Comparison of ENCODE assay signal across 8 cellular contexts in genomic region chrX:154389812-154390747, GRCh38. TPM values are rescaled to one million over a fixed set of nuclear protein-coding genes. Genes with fewer than 3 reads are reported as not detected.
DNase-seq lines count a peak whose midpoint lies in the region; ATAC-seq and TF ChIP-seq lines count a peak whose summit lies in the region.
"Not testable (repeated sequence)": the region's sequence is repeated elsewhere in the genome, so short reads cannot be mapped to it uniquely, and the experiment has no call there.

No MANE protein-coding gene starts in this region.

- H3K27ac ChIP-seq in aorta (ENCODE audit: low read depth in 1 of 2, low read length in 2 of 2) = not testable (repeated sequence)

- not testable (repeated sequence) for H3K9me3 ChIP-seq in mucosa of descending colon; aorta (ENCODE audit: control insufficient read depth, low read length)

- H3K36me3 ChIP-seq in mucosa of descending colon (ENCODE audit: low read depth); aorta (ENCODE audit: control insufficient read depth in 1 of 2, insufficient read depth in 2 of 2, low read length in 1 of 2): not testable (repeated sequence)

- H3K4me3 Mint-ChIP-seq in effector memory CD8-positive, alpha-beta T cell = not testable (repeated sequence)

- intact Hi-C loops in mucosa of descending colon (cut with DNase I, micrococcal nuclease); aorta (cut with DNase I): not testable (repeated sequence)

- not testable (repeated sequence) for H3K4me1 ChIP-seq in mucosa of descending colon (ENCODE audit: low read depth); aorta (ENCODE audit: control insufficient read depth in 1 of 2, insufficient read depth in 2 of 2, low read length in 2 of 2)

- not testable (repeated sequence) for DNase-seq in effector memory CD8-positive, alpha-beta T cell; mucosa of descending colon; aorta

- TF ChIP-seq CTCF in mucosa of descending colon (IDR thresholded peaks at IDR 0.05) = not testable (repeated sequence)

- not testable (repeated sequence) for H3K9me3 Mint-ChIP-seq in effector memory CD8-positive, alpha-beta T cell

- H3K27ac Mint-ChIP-seq in effector memory CD8-positive, alpha-beta T cell = not testable (repeated sequence)

- not testable (repeated sequence) for H3K4me3 ChIP-seq in mucosa of descending colon; aorta (ENCODE audit: low read length in 2 of 2)

- peak; percentile 64 for ATAC-seq in GM18517 (IDR thresholded peaks at IDR 0.05; ENCODE audit: unreplicated experiment)
- ATAC-seq in GM21367 (IDR thresholded peaks at IDR 0.05; ENCODE audit: unreplicated experiment) = peak; percentile 66
- peak; percentile 54 for ATAC-seq in HG02840 (IDR thresholded peaks at IDR 0.05; ENCODE audit: low FRiP score, unreplicated experiment)
- ATAC-seq in HG03432 (IDR thresholded peaks at IDR 0.05; ENCODE audit: unreplicated experiment) = peak; percentile 75
- peak; percentile 74 to 78 for ATAC-seq in activated CD4-positive, CD25-positive, alpha-beta regulatory T cell treated with anti-CD3 and anti-CD28 coated beads, Interleukin-2, amount 50 U/mL, for 24 hours
- ATAC-seq in effector memory CD8-positive, alpha-beta T cell (replicated peaks) = peak; percentile 59
- peak; percentile 87 for ATAC-seq in mucosa of descending colon
- peak; percentile 89 for ATAC-seq in aorta (ENCODE audit: low FRiP score)

- H3K36me3 Mint-ChIP-seq in effector memory CD8-positive, alpha-beta T cell (ENCODE audit: insufficient read depth) = not testable (repeated sequence)

- H3K4me1 Mint-ChIP-seq in effector memory CD8-positive, alpha-beta T cell (ENCODE audit: low read depth in 2 of 2) = not testable (repeated sequence)

- not testable (repeated sequence) for H3K27me3 Mint-ChIP-seq in effector memory CD8-positive, alpha-beta T cell

- 1 to 65% methylated on average over 6 to 30 of the region's 121 CpGs for WGBS in aorta, 2 donors

- not testable (repeated sequence) for H3K27me3 ChIP-seq in aorta (ENCODE audit: control insufficient read depth in 1 of 2, insufficient read depth in 2 of 2, low read length in 1 of 2)

RNA-seq across cellular contexts. Expression of gene RPL10, which starts 8.1 kb away (rescaled TPM):
- total RNA-seq in mucosa of descending colon = 1,000 to 10,000 TPM; 2,179 to 2,606 (median 2,424) TPM
- total RNA-seq in aorta = 1,000 to 10,000 TPM; 2,525 to 2,861 TPM
- polyA plus RNA-seq in aorta = 1,000 to 10,000 TPM; 7,028 to 7,505 TPM

RNA-seq across cellular contexts. Expression of gene EMD, which starts 11.0 kb away (rescaled TPM):
- total RNA-seq in mucosa of descending colon = 10 to 100 TPM; 32.3 to 73.0 (median 41.0) TPM
- 10 to 100 TPM; 49.9 to 73.1 TPM for total RNA-seq in aorta
- 100 to 1,000 TPM in 1 of 2 donors, 10 to 100 TPM in 1; 97.7 to 157 TPM for polyA plus RNA-seq in aorta

RNA-seq across cellular contexts. Expression of gene FLNA, which starts 15.6 kb away (rescaled TPM):
- total RNA-seq in mucosa of descending colon (1,000 to 10,000 TPM in 1 of 3 donors, 100 to 1,000 TPM in 2; 164 to 4,590 (median 513) TPM), aorta (1,000 to 10,000 TPM; 4,329 to 7,587 TPM)
- polyA plus RNA-seq in aorta = 1,000 to 10,000 TPM in 1 of 2 donors, 100 to 1,000 TPM in 1; 515 to 7,857 TPM

RNA-seq across cellular contexts. Expression of gene DNASE1L1, which starts 19.0 kb away (rescaled TPM):
- total RNA-seq in mucosa of descending colon = 10 to 100 TPM; 18.1 to 30.8 (median 25.6) TPM
- total RNA-seq in aorta = 10 to 100 TPM; 25.9 to 29.0 TPM
- polyA plus RNA-seq in aorta = 10 to 100 TPM; 37.3 to 46.2 TPM

RNA-seq across cellular contexts. Expression of gene TAFAZZIN, which starts 21.3 kb away (rescaled TPM):
- total RNA-seq in mucosa of descending colon (10 to 100 TPM; 38.2 to 44.7 (median 43.2) TPM), aorta (10 to 100 TPM; 30.8 to 59.6 TPM)
- 100 to 1,000 TPM in 1 of 2 donors, 1 to 10 TPM in 1; 5.5 to 129 TPM for polyA plus RNA-seq in aorta
